Comparison of ENCODE assay signal across 1 cellular context in the genomic region with DNA sequence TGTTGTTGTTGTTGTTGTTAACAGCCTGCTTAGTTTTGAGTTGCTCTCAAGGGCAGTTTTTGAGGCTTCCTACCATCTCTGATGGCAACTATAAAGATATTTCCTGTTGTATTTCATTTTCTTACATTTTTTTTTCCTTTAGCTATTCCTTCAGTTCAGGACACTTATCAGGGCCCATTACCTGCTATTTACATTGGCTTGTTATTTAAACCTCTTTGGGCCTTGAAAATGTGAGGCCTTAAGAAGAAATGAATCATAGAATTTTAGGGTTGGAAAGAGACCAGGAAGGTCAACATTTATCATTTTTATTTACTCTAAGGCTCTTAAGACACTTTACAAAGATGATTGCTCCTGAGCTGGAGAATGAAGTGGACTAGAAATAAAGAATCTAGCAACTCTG.
TF ChIP-seq lines count a peak whose summit lies in the region.

No MANE protein-coding gene starts in this region.

TF ChIP-seq in GM23338, 12 proteins besides CTCF, POLR2A, EP300 and RAD21 (continued from another document):
- TF ChIP-seq, protein P1, sequence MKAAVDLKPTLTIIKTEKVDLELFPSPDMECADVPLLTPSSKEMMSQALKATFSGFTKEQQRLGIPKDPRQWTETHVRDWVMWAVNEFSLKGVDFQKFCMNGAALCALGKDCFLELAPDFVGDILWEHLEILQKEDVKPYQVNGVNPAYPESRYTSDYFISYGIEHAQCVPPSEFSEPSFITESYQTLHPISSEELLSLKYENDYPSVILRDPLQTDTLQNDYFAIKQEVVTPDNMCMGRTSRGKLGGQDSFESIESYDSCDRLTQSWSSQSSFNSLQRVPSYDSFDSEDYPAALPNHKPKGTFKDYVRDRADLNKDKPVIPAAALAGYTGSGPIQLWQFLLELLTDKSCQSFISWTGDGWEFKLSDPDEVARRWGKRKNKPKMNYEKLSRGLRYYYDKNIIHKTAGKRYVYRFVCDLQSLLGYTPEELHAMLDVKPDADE (IDR thresholded peaks at IDR 0.05) = no peak
- TF ChIP-seq, protein P2, sequence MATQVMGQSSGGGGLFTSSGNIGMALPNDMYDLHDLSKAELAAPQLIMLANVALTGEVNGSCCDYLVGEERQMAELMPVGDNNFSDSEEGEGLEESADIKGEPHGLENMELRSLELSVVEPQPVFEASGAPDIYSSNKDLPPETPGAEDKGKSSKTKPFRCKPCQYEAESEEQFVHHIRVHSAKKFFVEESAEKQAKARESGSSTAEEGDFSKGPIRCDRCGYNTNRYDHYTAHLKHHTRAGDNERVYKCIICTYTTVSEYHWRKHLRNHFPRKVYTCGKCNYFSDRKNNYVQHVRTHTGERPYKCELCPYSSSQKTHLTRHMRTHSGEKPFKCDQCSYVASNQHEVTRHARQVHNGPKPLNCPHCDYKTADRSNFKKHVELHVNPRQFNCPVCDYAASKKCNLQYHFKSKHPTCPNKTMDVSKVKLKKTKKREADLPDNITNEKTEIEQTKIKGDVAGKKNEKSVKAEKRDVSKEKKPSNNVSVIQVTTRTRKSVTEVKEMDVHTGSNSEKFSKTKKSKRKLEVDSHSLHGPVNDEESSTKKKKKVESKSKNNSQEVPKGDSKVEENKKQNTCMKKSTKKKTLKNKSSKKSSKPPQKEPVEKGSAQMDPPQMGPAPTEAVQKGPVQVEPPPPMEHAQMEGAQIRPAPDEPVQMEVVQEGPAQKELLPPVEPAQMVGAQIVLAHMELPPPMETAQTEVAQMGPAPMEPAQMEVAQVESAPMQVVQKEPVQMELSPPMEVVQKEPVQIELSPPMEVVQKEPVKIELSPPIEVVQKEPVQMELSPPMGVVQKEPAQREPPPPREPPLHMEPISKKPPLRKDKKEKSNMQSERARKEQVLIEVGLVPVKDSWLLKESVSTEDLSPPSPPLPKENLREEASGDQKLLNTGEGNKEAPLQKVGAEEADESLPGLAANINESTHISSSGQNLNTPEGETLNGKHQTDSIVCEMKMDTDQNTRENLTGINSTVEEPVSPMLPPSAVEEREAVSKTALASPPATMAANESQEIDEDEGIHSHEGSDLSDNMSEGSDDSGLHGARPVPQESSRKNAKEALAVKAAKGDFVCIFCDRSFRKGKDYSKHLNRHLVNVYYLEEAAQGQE (IDR thresholded peaks at IDR 0.05; ENCODE audit: unreplicated experiment) = no peak
- TF ChIP-seq EZH2phosphoT487 (IDR thresholded peaks at IDR 0.05; ENCODE audit: unreplicated experiment) (no peak), ZNF331 (CRISPR knock-in tag; IDR thresholded peaks at IDR 0.05; ENCODE audit: low read depth) (no peak)
TF ChIP-seq in GM23338: peak in this region for 0.
